In genomic region chr5:118258223-118258622, GRCh38 we compare ENCODE assay signal across 21 cellular contexts.
DNase-seq lines count a peak whose midpoint lies in the region; ATAC-seq and TF ChIP-seq lines count a peak whose summit lies in the region.
"Had no signal": no experiment of that assay in that cellular context is flagged by ENCODE, and none has a peak within 500 bp of the region (broad histone marks: within the 10 kb centered on the region; RNA-seq: fewer than 3 reads in every experiment).

No MANE protein-coding gene starts in this region.

- TF ChIP-seq CTCF in OCI-LY7 (conservative IDR thresholded peaks at IDR 0.05; ENCODE audit: low read length) (no peak), gastrocnemius medialis (IDR thresholded peaks at IDR 0.05 in 4 of 5, conservative IDR thresholded peaks at IDR 0.05 in 1 of 5) (no peak)

- TF ChIP-seq POLR2A in gastrocnemius medialis (IDR thresholded peaks at IDR 0.05), result no peak

- H3K4me1 ChIP-seq in OCI-LY7 (ENCODE audit: insufficient read depth, low read length, poor library complexity, severe bottlenecking) (no peaks in the 10 kb centered on the region), gastrocnemius medialis (no peaks in the 10 kb centered on the region)
- H3K4me1 ChIP-seq: A549; BLaER1 treated with 17β-estradiol and CSF1 and Interleukin-3, amounts not matched to agents 10 nM and 100 nM had no signal

- intact Hi-C loops in Right ventricle myocardium inferior (cut with DNase I), result no loop called here
- intact Hi-C loops in left cardiac atrium (cut with DNase I), result no loop called here
- intact Hi-C loops in OCI-LY7 (cut with micrococcal nuclease; ENCODE audit: unreplicated experiment), result no loop called here
- intact Hi-C loops in gastrocnemius medialis (cut with DNase I; ENCODE audit: low total_unique reads), result no loop called here

- no peaks in the 10 kb centered on the region for H3K9me2 ChIP-seq in OCI-LY7 (ENCODE audit: insufficient read depth, low read length)

- peak overlapping the region; percentile 49; the same call in 1 of the 2 replicates for H2AFZ ChIP-seq in OCI-LY7 (ENCODE audit: low read length)

- ATAC-seq in Right ventricle myocardium inferior (peak; percentile 16), left cardiac atrium (no peak), gastrocnemius medialis (peak; percentile 33 to 68)
- ATAC-seq: A549; CD8-positive, alpha-beta T cell; GM12878 had no signal

- BruUV-seq in OCI-LY7 (replicated peaks; lab: Mats Ljungman, UMichigan), result no TSS peak

- CTCF ChIA-PET in OCI-LY7 (lab: Charles Lee; ENCODE audit: unreplicated experiment), result no interaction called here

- no peak overlapping the region for H3K4me3 ChIP-seq in OCI-LY7 (ENCODE audit: low read depth, low read length, poor library complexity, severe bottlenecking)
- no peak overlapping the region for H3K4me3 ChIP-seq in gastrocnemius medialis
- H3K4me3 ChIP-seq: A549; BLaER1 treated with 17β-estradiol and CSF1 and Interleukin-3, amounts not matched to agents 10 nM and 100 nM; GM12878 had no signal

- DNase-seq in Right ventricle myocardium inferior (ENCODE audit: missing footprints) (no peak), left cardiac atrium (no peak), OCI-LY7 (ENCODE audit: low spot score) (no peak), gastrocnemius medialis (no peak), COLO829 (ENCODE audit: low spot score) (no peak)
- DNase-seq: AML-193; CD4-positive, alpha-beta T cell; CD8-positive, alpha-beta T cell; COR-L47; DMS 273 treated with DMSO at 0.1 percent for 48 hours; DMS153; DMS53; DMS79; DND-41; EL; GDM1 had no signal

- H3K4me2 ChIP-seq in OCI-LY7 (ENCODE audit: low read length), result no peak overlapping the region
- H3K4me2 ChIP-seq: A549; BLaER1 treated with 17β-estradiol and CSF1 and Interleukin-3, amounts not matched to agents 10 nM and 100 nM had no signal

- in situ Hi-C loops in gastrocnemius medialis (cut with MboI; ENCODE audit: low sequenced_read_pairs in 4 of 4), result no loop called here

- H3K27ac ChIP-seq in OCI-LY7 (ENCODE audit: low read depth, low read length, poor library complexity, severe bottlenecking) (no peak overlapping the region), gastrocnemius medialis (no peak overlapping the region)
- H3K27ac ChIP-seq: 22Rv1; A549; BLaER1 treated with 17β-estradiol and CSF1 and Interleukin-3, amounts not matched to agents 10 nM and 100 nM; C4-2B had no signal

- H3K36me3 ChIP-seq in OCI-LY7 (ENCODE audit: insufficient read depth, low read length) (no peaks in the 10 kb centered on the region), gastrocnemius medialis (no peaks in the 10 kb centered on the region)
- H3K36me3 ChIP-seq: BLaER1 treated with 17β-estradiol and CSF1 and Interleukin-3, amounts not matched to agents 10 nM and 100 nM had no signal

- H3K79me2 ChIP-seq in OCI-LY7 (ENCODE audit: insufficient read depth, low read depth, low read length), result no peaks in the 10 kb centered on the region

- no peaks in the 10 kb centered on the region for H3K9me3 ChIP-seq in OCI-LY7 (ENCODE audit: low read length)
- no peaks in the 10 kb centered on the region for H3K9me3 ChIP-seq in gastrocnemius medialis
- H3K9me3 ChIP-seq: A549; BLaER1 treated with 17β-estradiol and CSF1 and Interleukin-3, amounts not matched to agents 10 nM and 100 nM had no signal

- POLR2A ChIA-PET in OCI-LY7 (lab: Charles Lee), result no interaction called here

- no peaks in the 10 kb centered on the region for H3K27me3 ChIP-seq in gastrocnemius medialis

- no peaks in the 10 kb centered on the region for H4K20me1 ChIP-seq in OCI-LY7 (ENCODE audit: insufficient read depth, low read length)

Comparison
In these comparisons a context has a peak if more than half of its experiments do, and no peak if none do; other contexts are left out.
1. ATAC-seq: peak in Right ventricle myocardium inferior (single experiment) and gastrocnemius medialis (2 of 2); none in left cardiac atrium (0 of 2).